Comparison of ENCODE assay signal across 18 cellular contexts in the genomic region with DNA sequence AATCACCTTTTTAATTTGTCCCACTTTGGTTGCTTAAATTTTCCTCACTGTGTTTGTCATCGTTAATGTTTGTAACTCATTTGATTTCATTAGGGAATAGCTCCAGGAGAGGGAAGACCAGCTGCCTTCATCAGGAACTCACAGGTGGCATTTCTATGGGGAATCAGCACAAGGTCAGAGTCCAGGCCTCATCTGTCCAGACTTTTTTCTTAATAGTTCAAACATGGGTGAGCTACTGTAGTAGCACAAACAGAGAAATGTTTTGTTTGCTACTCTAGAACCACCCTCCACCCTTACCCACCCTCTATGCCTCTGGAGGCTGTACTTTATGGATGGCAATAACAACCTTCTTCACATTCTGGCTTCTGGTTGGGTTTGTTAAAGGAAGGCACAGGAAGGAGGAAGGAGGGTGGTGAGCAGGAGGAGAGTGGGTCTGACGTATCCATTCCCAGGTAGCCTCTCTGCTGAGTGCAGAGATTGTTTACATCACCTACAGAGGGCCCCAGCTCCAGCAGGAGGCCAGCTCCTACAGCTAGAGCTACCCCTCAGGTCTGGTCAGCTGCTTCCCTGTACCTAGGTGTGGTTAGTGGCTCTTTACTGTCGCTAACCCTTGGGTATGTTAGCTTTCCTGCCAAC. TPM values are rescaled to one million over a fixed set of nuclear protein-coding genes. Genes with fewer than 3 reads are reported as not detected.
A peak's percentile ranks its signal among the peaks of the same experiment; 100 is the strongest.
DNase-seq lines count a peak whose midpoint lies in the region; ATAC-seq, FAIRE-seq and TF ChIP-seq lines count a peak whose summit lies in the region.
"Had no signal": no experiment of that assay in that cellular context is flagged by ENCODE, and none has a peak within 500 bp of the region (broad histone marks: within the 10 kb centered on the region; RNA-seq: fewer than 3 reads in every experiment).

No MANE protein-coding gene starts in this region.

- H3K4me3 Mint-ChIP-seq in GM23338 (no peak overlapping the region), progenitor cell of endocrine pancreas (ENCODE audit: low read depth) (no peak overlapping the region)
- H3K4me3 Mint-ChIP-seq: CD4-positive, alpha-beta memory T cell had no signal

- no peaks in the 10 kb centered on the region for H3K27me3 ChIP-seq in GM23338 (ENCODE audit: insufficient read depth)
- no peaks in the 10 kb centered on the region for H3K27me3 ChIP-seq in H1 (replicated peaks in 1 of 4; ENCODE audit: control insufficient read depth in 3 of 4, extremely low read depth in 1 of 4, insufficient read depth in 3 of 4, low read length in 3 of 4)
- no peaks in the 10 kb centered on the region for H3K27me3 ChIP-seq in liver (ENCODE audit: control insufficient read depth in 4 of 4, insufficient read depth in 4 of 4, low read length in 3 of 4)

- H3K4me1 ChIP-seq in GM23338 (ENCODE audit: insufficient read depth): no peaks in the 10 kb centered on the region
- H3K4me1 ChIP-seq in H1 (replicated peaks in 1 of 4; ENCODE audit: control insufficient read depth in 3 of 4, insufficient read depth in 4 of 4, low read length in 3 of 4): peaks cover 0 to 5% (median 0%) of the 10 kb centered on the region in 4 experiments; a peak in 1 of 7 replicates
- peaks cover 2 to 21% (median 9%) of the 10 kb centered on the region in 4 donors for H3K4me1 ChIP-seq in liver (ENCODE audit: control insufficient read depth in 4 of 4, insufficient read depth in 4 of 4, low read length in 3 of 4)

- no peak overlapping the region for H3K56ac ChIP-seq in H1 (replicated peaks; ENCODE audit: insufficient read length, low read depth, low read length)

- H2BK20ac ChIP-seq in H1 (ENCODE audit: low read length): no peak overlapping the region

- H3F3A ChIP-seq in GM23338 (replicated peaks; ENCODE audit: low read depth): no peaks in the 10 kb centered on the region

- H2AK5ac ChIP-seq in H1 (ENCODE audit: low read depth, low read length): no peak overlapping the region

- H3K4me3 ChIP-seq in GM23338: no peak overlapping the region
- H3K4me3 ChIP-seq in H1 (ENCODE audit: extremely low read depth in 1 of 4, insufficient read depth in 2 of 4, low read depth in 3 of 4, low read length in 4 of 4): no peak overlapping the region
- no peak overlapping the region for H3K4me3 ChIP-seq in liver (ENCODE audit: low read depth in 1 of 3, low read length in 3 of 3)

- H3K9me3 ChIP-seq in H1 (ENCODE audit: insufficient read depth in 2 of 2, low read depth in 1 of 2, low read length in 1 of 2) (no peaks in the 10 kb centered on the region), liver (ENCODE audit: control insufficient read depth in 4 of 4, low read length in 3 of 4) (peaks cover 0 to 3% (median 0%) of the 10 kb centered on the region in 4 donors)

- no peak overlapping the region for H3K9ac ChIP-seq in H1 (replicated peaks in 1 of 4; ENCODE audit: extremely low read depth in 1 of 4, low read depth in 3 of 4, low read length in 3 of 4)
- H3K9ac ChIP-seq in liver (ENCODE audit: low read depth in 1 of 2, low read length in 2 of 2): no peak overlapping the region

- no peak overlapping the region for H4K91ac ChIP-seq in H1 (replicated peaks; ENCODE audit: insufficient read length, low read length)

- no peak overlapping the region for H2BK12ac ChIP-seq in H1 (ENCODE audit: low read depth, low read length)

- no peaks in the 10 kb centered on the region for H3K79me2 ChIP-seq in GM23338 (replicated peaks; ENCODE audit: insufficient read depth)
- no peaks in the 10 kb centered on the region for H3K79me2 ChIP-seq in H1 (ENCODE audit: control insufficient read depth in 1 of 2, insufficient read depth in 2 of 2, low read length in 2 of 2)

- H2AFZ ChIP-seq in GM23338 (peak overlapping the region; percentile 52; the same call in 1 of the 2 replicates), H1 (ENCODE audit: low read length) (peak overlapping the region; percentile 95)

- H4K8ac ChIP-seq in H1 (ENCODE audit: extremely low read depth, insufficient read depth, low read length): no peak overlapping the region

- H2BK120ac ChIP-seq in H1 (replicated peaks; ENCODE audit: low read depth, low read length): no peak overlapping the region

- H3K27ac Mint-ChIP-seq in GM23338 (no peak overlapping the region), progenitor cell of endocrine pancreas (no peak overlapping the region)
- H3K27ac Mint-ChIP-seq: CD4-positive, alpha-beta memory T cell had no signal

- peak; percentile 92 for ATAC-seq in GM23338
- ATAC-seq in GM18873 (IDR thresholded peaks at IDR 0.05; ENCODE audit: low FRiP score, unreplicated experiment): no peak
- ATAC-seq in GM21367 (IDR thresholded peaks at IDR 0.05; ENCODE audit: unreplicated experiment): no peak

- H3K4me1 Mint-ChIP-seq in GM23338: peaks cover 6% of the 10 kb centered on the region; the same call in 2 of the 3 replicates
- H3K4me1 Mint-ChIP-seq in progenitor cell of endocrine pancreas (ENCODE audit: low read depth): peaks cover 6% of the 10 kb centered on the region
- H3K4me1 Mint-ChIP-seq: CD4-positive, alpha-beta memory T cell had no signal

- H3K9me3 Mint-ChIP-seq in GM23338 (no peaks in the 10 kb centered on the region), progenitor cell of endocrine pancreas (ENCODE audit: low read depth) (peaks cover 10% of the 10 kb centered on the region)

- H3K14ac ChIP-seq in H1 (ENCODE audit: insufficient read length): no peak overlapping the region

- no peak overlapping the region for H3K18ac ChIP-seq in H1 (ENCODE audit: extremely low read depth, low read length)

- H3K4me2 ChIP-seq in GM23338 (no peak overlapping the region), H1 (ENCODE audit: insufficient read depth in 1 of 2, low read depth in 2 of 2, low read length in 2 of 2) (no peak overlapping the region)

- H3K23me2 ChIP-seq in H1 (ENCODE audit: low read depth, low read length): no peaks in the 10 kb centered on the region

- no peaks in the 10 kb centered on the region for H3K36me3 ChIP-seq in GM23338 (ENCODE audit: insufficient read depth)
- H3K36me3 ChIP-seq in H1 (ENCODE audit: control insufficient read depth in 2 of 4, insufficient read depth in 4 of 4, low read length in 3 of 4): no peaks in the 10 kb centered on the region
- H3K36me3 ChIP-seq in liver (ENCODE audit: control insufficient read depth in 4 of 4, insufficient read depth in 3 of 4, low read depth in 1 of 4, low read length in 3 of 4): no peaks in the 10 kb centered on the region

- FAIRE-seq in H1 (lab: Jason Lieb, UNC): no peak
- FAIRE-seq: D721Med, H54 had no signal

- TF ChIP-seq RAD21 in H1 (IDR thresholded peaks at IDR 0.05 in 1 of 2, conservative IDR thresholded peaks at IDR 0.05 in 1 of 2; ENCODE audit: low read depth in 2 of 2, low read length in 2 of 2): no peak
- no peak for TF ChIP-seq RAD21 in liver (IDR thresholded peaks at IDR 0.05)

- no peak overlapping the region for H2BK5ac ChIP-seq in H1 (ENCODE audit: low read depth, low read length)

- no peak for TF ChIP-seq EP300 in H1 (IDR thresholded peaks at IDR 0.05; ENCODE audit: borderline replicate concordance in 1 of 2, low read depth in 2 of 2, low read length in 2 of 2)

- CTCF ChIA-PET in H1 (lab: Charles Lee; ENCODE audit: partially characterized antibody): interaction anchor here (0.6 to 4.0 kb wide), 10 partner anchors 10 to 504 kb away, joined by 3 to 32 read pairs (median 3); partner anchors contain the start of gene TEDDM1

- peak overlapping the region; percentile 53; the same call in 1 of the 2 replicates for H2BK15ac ChIP-seq in H1 (ENCODE audit: low read length)

- no peak for TF ChIP-seq POLR2A in H1 (IDR thresholded peaks at IDR 0.05; ENCODE audit: control extremely low read depth in 1 of 2, low read depth in 2 of 2, low read length in 2 of 2)

- no peak overlapping the region for H4K5ac ChIP-seq in H1 (ENCODE audit: insufficient read length, low read depth, low read length)

- 94% methylated on average over 2 of the region's 3 CpGs; no CpG with 5 or more reads in 1 of the 2 experiments for WGBS in H1 (ENCODE audit: extremely low coverage in 1 of 2, insufficient coverage in 1 of 2, insufficient read length in 1 of 2, insufficient replicate concordance in 2 of 2, low coverage in 1 of 2, low lambda C conversion rate in 2 of 2, missing lambda C conversion rate in 1 of 2), 2 experiments
- WGBS in liver: 63% methylated on average over 3 of the region's 3 CpGs

- H3K36me3 Mint-ChIP-seq in GM23338 (ENCODE audit: low read depth) (no peaks in the 10 kb centered on the region), progenitor cell of endocrine pancreas (ENCODE audit: insufficient read depth) (peaks cover 4% of the 10 kb centered on the region)
- H3K36me3 Mint-ChIP-seq: CD4-positive, alpha-beta memory T cell had no signal

- no peaks in the 10 kb centered on the region for H3K79me1 ChIP-seq in H1 (ENCODE audit: low read depth, low read length)

- no peaks in the 10 kb centered on the region for H3K27me3 Mint-ChIP-seq in GM23338 (ENCODE audit: insufficient read depth, low read depth, poor library complexity)
- no peaks in the 10 kb centered on the region for H3K27me3 Mint-ChIP-seq in progenitor cell of endocrine pancreas

- no peak overlapping the region for H3K27ac ChIP-seq in GM23338 (ENCODE audit: low read depth)
- no peak overlapping the region for H3K27ac ChIP-seq in H1 (ENCODE audit: low read depth, low read length)
- no peak overlapping the region for H3K27ac ChIP-seq in liver (ENCODE audit: low read depth in 1 of 2, low read length in 2 of 2)

- H4K20me1 ChIP-seq in GM23338 (replicated peaks; ENCODE audit: insufficient read depth) (no peaks in the 10 kb centered on the region), H1 (replicated peaks in 1 of 2; ENCODE audit: control insufficient read depth in 1 of 2, insufficient read depth in 2 of 2, low read length in 2 of 2) (no peaks in the 10 kb centered on the region)

- POLR2A ChIA-PET in H1 (lab: Charles Lee; ENCODE audit: partially characterized antibody): interaction anchor here (0.6 to 0.9 kb wide), 2 partner anchors 13 to 340 kb away, joined by 3 read pairs; no protein-coding TSS in a partner anchor

- no peak for DNase-seq in GM23338 (ENCODE audit: low spot score)
- DNase-seq in H1 (ENCODE audit: low read depth in 1 of 2, low spot score in 2 of 2): no peak
- no peak for DNase-seq in progenitor cell of endocrine pancreas (ENCODE audit: low spot score, unreplicated experiment)
- DNase-seq in DMS79 (lab: John Stamatoyannopoulos, UW): no peak
- DNase-seq in NCI-H187 treated with DMSO at 0.1 percent for 48 hours (lab: John Stamatoyannopoulos, UW): no peak
- DNase-seq: AML-193; CD4-positive, alpha-beta memory T cell; Kasumi-1; NCI-H1930; NCI-H2171 treated with DMSO at 0.1 percent for 48 hours; NCI-H510A; SHP77 treated with DMSO at 0.1 percent for 48 hours had no signal

- H3K4ac ChIP-seq in H1 (replicated peaks; ENCODE audit: insufficient read length, low read depth, low read length): no peak overlapping the region

- no peak overlapping the region for H3K23ac ChIP-seq in H1 (ENCODE audit: insufficient read length)

- no peaks in the 10 kb centered on the region for H3K9me2 ChIP-seq in GM23338 (ENCODE audit: insufficient read depth)

- TF ChIP-seq CTCF in GM23338 (conservative IDR thresholded peaks at IDR 0.05; ENCODE audit: low read depth in 2 of 2) (0 out of 4 replicates have a peak, but pooled peaks of 1 of the 2 experiments have one; percentile 17), H1 (IDR thresholded peaks at IDR 0.05; ENCODE audit: control extremely low read depth in 1 of 3, insufficient read depth in 1 of 3, low read depth in 1 of 3, low read length in 3 of 3) (peak in 1 of 3 experiments; percentile 1; a peak in 1 of 4 replicates), liver (IDR thresholded peaks at IDR 0.05; ENCODE audit: low read depth, low read length, missing input control) (no peak), progenitor cell of endocrine pancreas (IDR thresholded peaks at IDR 0.05; ENCODE audit: unreplicated experiment) (peak; percentile 15)

RNA-seq across cellular contexts. Expression of gene TEDDM1, which starts 8.1 kb away (rescaled TPM):
- total RNA-seq in GM23338 (2014; rRNA removed; shearing (Covaris generic)): not detected in 2 replicates
- polyA plus RNA-seq in GM23338 (2016; fragmentation: Nextera tagmentation; extraction: Ambion mirVana): not detected in 2 replicates
- total RNA-seq in H1 (2021; fragmentation: NEBNext Ultra II Directional; extraction: Animal tissue kit (Norgen Biotek cat#: 25700)): not detected in 2 replicates
- polyA plus RNA-seq in H1 (2011; rRNA removed): not detected in 2 replicates
- not detected for polyA plus RNA-seq in H1 (2011; cell fraction: cytosol; rRNA removed)
- not detected for polyA plus RNA-seq in H1 (2011; cell fraction: nucleus; rRNA removed)
- 0.07 TPM in 1 of 4 replicates, not detected in the others for polyA plus RNA-seq in H1 (2012, experiment 1 of 2)
- not detected for polyA plus RNA-seq in H1 (2012, experiment 2 of 2)
- not detected for polyA plus RNA-seq in H1 (2013, experiment 1 of 2)
- not detected for polyA plus RNA-seq in H1 (2013, experiment 2 of 2)
- polyA minus RNA-seq in H1 (2011; rRNA and poly(A)+ RNA removed): not detected in 2 replicates
- polyA minus RNA-seq in H1 (2011; cell fraction: cytosol; rRNA and poly(A)+ RNA removed): not detected
- polyA minus RNA-seq in H1 (2011; cell fraction: nucleus; rRNA and poly(A)+ RNA removed): not detected
- total RNA-seq in liver: not detected
- under 1 TPM in 1 of 2 donors, not detected in 1; 0.08 TPM for polyA plus RNA-seq in liver
- not detected in 2 replicates for total RNA-seq in progenitor cell of endocrine pancreas
- total RNA-seq: CD4-positive, alpha-beta memory T cell; Daoy had no signal
- polyA plus RNA-seq: CD4-positive, alpha-beta memory T cell had no signal

RNA-seq across cellular contexts. Expression of gene GLUL, which starts 17.0 kb away (rescaled TPM):
- total RNA-seq in GM23338 (2014; rRNA removed; shearing (Covaris generic)): 356 and 359 TPM in 2 replicates
- 240 and 254 TPM in 2 replicates for polyA plus RNA-seq in GM23338 (2016; fragmentation: Nextera tagmentation; extraction: Ambion mirVana)
- 453 and 457 TPM in 2 replicates for total RNA-seq in H1 (2021; fragmentation: NEBNext Ultra II Directional; extraction: Animal tissue kit (Norgen Biotek cat#: 25700))
- polyA plus RNA-seq in H1 (2011; rRNA removed): 261 and 313 TPM in 2 replicates
- polyA plus RNA-seq in H1 (2011; cell fraction: cytosol; rRNA removed): 310 TPM
- polyA plus RNA-seq in H1 (2011; cell fraction: nucleus; rRNA removed): 796 TPM
- polyA plus RNA-seq in H1 (2012, experiment 1 of 2): 369 to 470 TPM (median 416 TPM) in 4 replicates
- 263 TPM for polyA plus RNA-seq in H1 (2012, experiment 2 of 2)
- 204 TPM for polyA plus RNA-seq in H1 (2013, experiment 1 of 2)
- 205 TPM for polyA plus RNA-seq in H1 (2013, experiment 2 of 2)
- polyA minus RNA-seq in H1 (2011; rRNA and poly(A)+ RNA removed): 474 and 542 TPM in 2 replicates
- 279 TPM for polyA minus RNA-seq in H1 (2011; cell fraction: cytosol; rRNA and poly(A)+ RNA removed)
- polyA minus RNA-seq in H1 (2011; cell fraction: nucleus; rRNA and poly(A)+ RNA removed): 209 TPM
- 1,000 to 10,000 TPM in 1 of 2 donors, 100 to 1,000 TPM in 1; 830 to 1,177 TPM for total RNA-seq in liver
- 100 to 1,000 TPM; 306 to 616 TPM for polyA plus RNA-seq in liver
- 666 and 734 TPM in 2 replicates for total RNA-seq in progenitor cell of endocrine pancreas

RNA-seq across cellular contexts. Expression of gene RGSL1, which starts 41.4 kb away (rescaled TPM):
- not detected in 2 replicates for total RNA-seq in GM23338 (2014; rRNA removed; shearing (Covaris generic))
- not detected in 2 replicates for polyA plus RNA-seq in GM23338 (2016; fragmentation: Nextera tagmentation; extraction: Ambion mirVana)
- not detected in 2 replicates for total RNA-seq in H1 (2021; fragmentation: NEBNext Ultra II Directional; extraction: Animal tissue kit (Norgen Biotek cat#: 25700))
- not detected in 2 replicates for polyA plus RNA-seq in H1 (2011; rRNA removed)
- polyA plus RNA-seq in H1 (2011; cell fraction: cytosol; rRNA removed): not detected
- not detected for polyA plus RNA-seq in H1 (2011; cell fraction: nucleus; rRNA removed)
- not detected in 4 replicates for polyA plus RNA-seq in H1 (2012, experiment 1 of 2)
- not detected for polyA plus RNA-seq in H1 (2012, experiment 2 of 2)
- not detected for polyA plus RNA-seq in H1 (2013, experiment 1 of 2)
- not detected for polyA plus RNA-seq in H1 (2013, experiment 2 of 2)
- polyA minus RNA-seq in H1 (2011; rRNA and poly(A)+ RNA removed): not detected in 2 replicates
- polyA minus RNA-seq in H1 (2011; cell fraction: cytosol; rRNA and poly(A)+ RNA removed): not detected
- not detected for polyA minus RNA-seq in H1 (2011; cell fraction: nucleus; rRNA and poly(A)+ RNA removed)
- under 1 TPM in 1 of 2 donors, not detected in 1; 0.50 TPM for total RNA-seq in liver
- polyA plus RNA-seq in liver: under 1 TPM; 0.07 to 0.31 TPM
- not detected in 2 replicates for total RNA-seq in progenitor cell of endocrine pancreas
- total RNA-seq: CD4-positive, alpha-beta memory T cell; Daoy had no signal
